24 cellular contexts compared by ENCODE assay signal in the genomic region with DNA sequence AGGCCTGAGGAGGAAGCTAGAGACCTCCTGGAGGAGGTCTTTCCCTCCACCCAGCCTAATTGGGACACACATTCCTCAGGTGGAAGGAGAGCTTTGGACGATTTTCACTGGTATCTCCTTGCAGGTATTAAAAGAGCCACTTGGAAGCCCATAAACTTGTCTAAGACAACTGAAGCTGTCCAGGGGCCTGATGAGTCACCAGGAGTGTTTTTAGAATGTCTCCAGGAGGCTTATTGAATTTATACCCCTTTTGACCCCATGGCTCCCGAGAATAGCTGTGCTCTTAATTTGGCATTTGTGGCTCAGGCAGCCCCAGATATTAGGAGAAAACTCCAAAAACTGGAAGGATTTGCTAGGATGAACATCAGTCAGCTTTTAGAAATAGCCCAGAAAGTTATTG.
DNase-seq lines count a peak whose midpoint lies in the region; ATAC-seq and TF ChIP-seq lines count a peak whose summit lies in the region.
"Had no signal": no experiment of that assay in that cellular context is flagged by ENCODE, and none has a peak within 500 bp of the region (broad histone marks: within the 10 kb centered on the region; RNA-seq: fewer than 3 reads in every experiment).

No MANE protein-coding gene starts in this region.

- no peaks in the 10 kb centered on the region for H3K79me2 ChIP-seq in PC-3 (ENCODE audit: low read length)

- POLR2A ChIA-PET in PC-3 (lab: Charles Lee; ENCODE audit: unreplicated experiment) = no interaction called here

- no peak overlapping the region for H3K4me3 ChIP-seq in mesodermal cell (ENCODE audit: extremely low read depth, insufficient read depth, low read length, poor library complexity, severe bottlenecking)
- no peak overlapping the region for H3K4me3 ChIP-seq in PC-3 (ENCODE audit: low read length)
- H3K4me3 ChIP-seq: SJSA1 had no signal

- BruUV-seq in PC-3 (replicated peaks; lab: Mats Ljungman, UMichigan) = no TSS peak

- DNase-seq in EH (ENCODE audit: low read depth) (peak; percentile 60), HCEC 1CT (peak; percentile 26), NCI-H69 (lab: John Stamatoyannopoulos, UW) (peak; percentile 7), PC-3 (no peak), HuH-7.5 (ENCODE audit: low spot score) (no peak)
- no peak for DNase-seq in effector CD8-positive, alpha-beta T cell (lab: John Stamatoyannopoulos, UW)
- DNase-seq: 8988T; Calu3; DMS79 treated with DMSO at 0.1 percent for 48 hours; H7; HFFc6; NCI-H1105 treated with DMSO at 0.1 percent for 48 hours; NCI-H146; NCI-H1930; NCI-H446; NCI-H524 treated with DMSO at 0.1 percent for 48 hours; NCI-H82; NK-92 treated with Interleukin-12 subunit alpha and Interleukin-12 subunit beta, amount 100 ng/mL, for 24 hours; Right ventricle myocardium superior; RPMI8226 had no signal

- WGBS in mesodermal cell (ENCODE audit: insufficient coverage in 2 of 2), 2 experiments = 40% methylated on average over 1 of the region's 2 CpGs; no CpG with 5 or more reads in 1 of the 2 experiments

- H3K4me2 ChIP-seq in PC-3 (ENCODE audit: low read length) = no peak overlapping the region
- H3K4me2 ChIP-seq: KMS-11 had no signal

- no peak overlapping the region for H2AFZ ChIP-seq in PC-3 (ENCODE audit: low read length)

- CTCF ChIA-PET in PC-3 (lab: Charles Lee) = no interaction called here

- intact Hi-C loops in PC-3 (cut with micrococcal nuclease) = no loop called here

- ATAC-seq in GM21367 (IDR thresholded peaks at IDR 0.05; ENCODE audit: unreplicated experiment) = no peak
- no peak for ATAC-seq in PC-3

- no peak for TF ChIP-seq CTCF in PC-3 (conservative IDR thresholded peaks at IDR 0.05; ENCODE audit: low read depth, low read length)

- H3K9me3 ChIP-seq in mesodermal cell (ENCODE audit: control insufficient read depth, low read length) (no peaks in the 10 kb centered on the region), PC-3 (ENCODE audit: low read length) (no peaks in the 10 kb centered on the region)
- H3K9me3 ChIP-seq: SJSA1 had no signal

- H3K36me3 ChIP-seq in mesodermal cell (ENCODE audit: control insufficient read depth, insufficient read depth, low read length) (no peaks in the 10 kb centered on the region), PC-3 (ENCODE audit: low read depth, low read length) (no peaks in the 10 kb centered on the region)
- H3K36me3 ChIP-seq: SJSA1 had no signal

- no peaks in the 10 kb centered on the region for H3K9me2 ChIP-seq in PC-3 (replicated peaks; ENCODE audit: low read length)

- peak overlapping the region; percentile 45 for H3K27ac ChIP-seq in mesodermal cell (ENCODE audit: low read depth, low read length, severe bottlenecking)
- no peak overlapping the region for H3K27ac ChIP-seq in PC-3 (ENCODE audit: low read length)
- H3K27ac ChIP-seq: KMS-11, SJSA1 had no signal

- no peaks in the 10 kb centered on the region for H4K20me1 ChIP-seq in PC-3 (ENCODE audit: low read length)

- H3K27me3 ChIP-seq in PC-3 (ENCODE audit: low read length) = no peaks in the 10 kb centered on the region
- H3K27me3 ChIP-seq: SJSA1 had no signal

- no peaks in the 10 kb centered on the region for H3F3A ChIP-seq in PC-3 (ENCODE audit: low read length, unreplicated experiment)

- H3K9ac ChIP-seq in PC-3 (ENCODE audit: low read length) = no peak overlapping the region
- H3K9ac ChIP-seq: KMS-11 had no signal

- peaks cover 17% of the 10 kb centered on the region for H3K4me1 ChIP-seq in mesodermal cell (ENCODE audit: control insufficient read depth, insufficient read depth, low read length, poor library complexity, severe bottlenecking)
- no peaks in the 10 kb centered on the region for H3K4me1 ChIP-seq in PC-3 (ENCODE audit: insufficient read depth, low read length)
- H3K4me1 ChIP-seq: SJSA1 had no signal

Comparison
In these comparisons a context has a peak if more than half of its experiments do, and no peak if none do; other contexts are left out.
1. DNase-seq: peak in EH (single experiment), HCEC 1CT (single experiment) and NCI-H69 (single experiment); none in PC-3 (single experiment), effector CD8-positive, alpha-beta T cell (single experiment) and HuH-7.5 (single experiment).